In genomic region chr1:153793973-153794615, GRCh38 we compare ENCODE assay signal across 1 cellular context.
TF ChIP-seq lines count a peak whose summit lies in the region.

No MANE protein-coding gene starts in this region.

TF ChIP-seq in IMR-90, 13 proteins besides CTCF, POLR2A, EP300 and RAD21 (continued from another document):
- TF ChIP-seq FOS (IDR thresholded peaks at IDR 0.05; ENCODE audit: low read depth, low read length): no peak
- no peak for TF ChIP-seq NFE2L2 (IDR thresholded peaks at IDR 0.05; ENCODE audit: low read depth, low read length)
- no peak for TF ChIP-seq CHD1 (IDR thresholded peaks at IDR 0.05; ENCODE audit: low read depth, low read length)
- TF ChIP-seq RFX5 (IDR thresholded peaks at IDR 0.05; ENCODE audit: low read depth, low read length): no peak
